Comparison of ENCODE assay signal across 1 cellular context in the genomic region with DNA sequence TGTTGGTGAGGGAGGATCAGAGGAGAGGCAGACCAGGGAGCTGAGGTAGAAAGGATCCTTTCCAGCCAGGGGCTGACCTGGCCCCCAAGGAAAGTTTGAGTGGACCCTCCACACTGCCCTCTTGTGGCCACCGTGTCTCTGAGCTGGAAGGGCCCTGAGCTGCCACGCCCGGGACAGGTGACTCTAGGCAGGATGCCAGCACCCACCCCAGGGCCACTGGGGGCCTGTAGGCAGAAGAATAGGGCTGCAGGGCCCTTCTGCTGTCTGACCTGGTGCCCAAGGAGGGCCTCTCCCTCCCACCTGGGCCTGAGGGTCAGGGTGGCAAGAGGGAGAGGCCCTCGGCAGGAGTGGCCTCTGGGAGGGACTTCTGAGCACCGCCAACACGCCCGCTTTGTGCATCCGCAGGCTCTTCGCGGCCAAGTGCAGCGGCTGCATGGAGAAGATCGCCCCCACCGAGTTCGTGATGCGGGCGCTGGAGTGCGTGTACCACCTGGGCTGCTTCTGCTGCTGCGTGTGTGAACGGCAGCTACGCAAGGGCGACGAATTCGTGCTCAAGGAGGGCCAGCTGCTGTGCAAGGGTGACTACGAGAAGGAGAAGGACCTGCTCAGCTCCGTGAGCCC.
TF ChIP-seq lines count a peak whose summit lies in the region.

No MANE protein-coding gene starts in this region.

TF ChIP-seq in endothelial cell of umbilical vein, 7 proteins besides CTCF, POLR2A, EP300 and RAD21 (continued from another document):
- no peak for TF ChIP-seq FOS (IDR thresholded peaks at IDR 0.05; ENCODE audit: borderline replicate concordance, insufficient read depth, low read length)
